17 cellular contexts compared by ENCODE assay signal in the genomic region with DNA sequence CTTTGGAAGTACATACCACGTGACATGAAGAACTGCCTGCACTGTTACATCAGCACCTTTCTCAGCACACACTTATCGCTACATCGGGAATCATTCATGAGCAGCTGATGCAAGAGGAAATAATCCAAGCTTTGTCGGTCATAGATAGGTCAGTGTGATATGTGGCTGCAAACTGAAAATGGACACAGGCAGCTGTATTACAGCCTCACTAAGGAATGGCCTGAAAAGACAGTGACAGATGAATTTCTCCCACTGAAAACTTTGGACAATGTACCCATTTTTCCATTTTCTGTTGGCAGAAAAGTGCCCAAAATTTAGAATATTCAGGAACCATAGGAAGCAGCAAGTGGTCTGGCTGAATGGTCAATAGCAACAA.
"Had no signal": no experiment of that assay in that cellular context is flagged by ENCODE, and none has a peak within 500 bp of the region (broad histone marks: within the 10 kb centered on the region; RNA-seq: fewer than 3 reads in every experiment).

No MANE protein-coding gene starts in this region.

- H3K27me3 ChIP-seq: ascending aorta, foreskin keratinocyte, heart left ventricle, neural progenitor cell, ovary, right atrium auricular region, tibial artery had no signal

- H3K4me2 ChIP-seq: neural progenitor cell had no signal

- H3K9me3 Mint-ChIP-seq: activated naive CD8-positive, alpha-beta T cell treated with anti-CD3 and anti-CD28 coated beads, Interleukin-2, amount 50 U/mL, for 24 hours; neural progenitor cell had no signal

- H3K36me3 Mint-ChIP-seq: neural progenitor cell had no signal

- H3K9me3 ChIP-seq: ascending aorta, left ventricle myocardium inferior, ovary, right atrium auricular region, tibial artery had no signal

- H3K4me1 ChIP-seq: ascending aorta, foreskin keratinocyte, heart left ventricle, left ventricle myocardium inferior, neural progenitor cell, right atrium auricular region, tibial artery had no signal

- H3K9ac ChIP-seq: neural progenitor cell had no signal

- H3K4me3 ChIP-seq: ascending aorta, dorsolateral prefrontal cortex, heart left ventricle, left ventricle myocardium inferior, neural progenitor cell, ovary, right atrium auricular region, tibial artery had no signal

- ATAC-seq: activated CD4-positive, alpha-beta T cell treated with anti-CD3 and anti-CD28 coated beads for 36 hours; activated CD8-positive, alpha-beta T cell treated with anti-CD3 and anti-CD28 coated beads, Interleukin-2, amount 10 ng/mL, durations not matched to agents 7 days and 5 days; activated naive CD8-positive, alpha-beta T cell treated with anti-CD3 and anti-CD28 coated beads, Interleukin-2, amount 50 U/mL, for 24 hours; esophagus mucosa; foreskin keratinocyte; heart left ventricle had no signal

- H3K27ac Mint-ChIP-seq: activated CD4-positive, alpha-beta T cell treated with anti-CD3 and anti-CD28 coated beads for 36 hours; activated CD8-positive, alpha-beta T cell treated with anti-CD3 and anti-CD28 coated beads, Interleukin-2, amount 10 ng/mL, durations not matched to agents 7 days and 5 days; activated naive CD8-positive, alpha-beta T cell treated with anti-CD3 and anti-CD28 coated beads, Interleukin-2, amount 50 U/mL, for 24 hours; neural progenitor cell had no signal

- H3K27ac ChIP-seq: ascending aorta, dorsolateral prefrontal cortex, foreskin keratinocyte, heart left ventricle, left ventricle myocardium inferior, neural progenitor cell, ovary, right atrium auricular region, tibial artery, WERI-Rb-1 had no signal

- H3K4me3 Mint-ChIP-seq: activated CD4-positive, alpha-beta T cell treated with anti-CD3 and anti-CD28 coated beads for 36 hours; activated CD8-positive, alpha-beta T cell treated with anti-CD3 and anti-CD28 coated beads, Interleukin-2, amount 10 ng/mL, durations not matched to agents 7 days and 5 days; activated naive CD8-positive, alpha-beta T cell treated with anti-CD3 and anti-CD28 coated beads, Interleukin-2, amount 50 U/mL, for 24 hours; neural progenitor cell had no signal

- DNase-seq: activated CD4-positive, alpha-beta T cell treated with anti-CD3 and anti-CD28 coated beads for 36 hours; activated CD8-positive, alpha-beta memory T cell treated with anti-CD3 and anti-CD28 coated beads, Interleukin-2, amount 50 U/mL, for 48 hours; activated CD8-positive, alpha-beta T cell treated with anti-CD3 and anti-CD28 coated beads, Interleukin-2, amount 10 ng/mL, durations not matched to agents 7 days and 5 days; activated naive CD4-positive, alpha-beta T cell treated with Interleukin-2 at 50 U/mL for 16 hours; activated naive CD8-positive, alpha-beta T cell treated with anti-CD3 and anti-CD28 coated beads, Interleukin-2, amount 50 U/mL, for 24 hours; dorsolateral prefrontal cortex; foreskin keratinocyte; heart left ventricle; left ventricle myocardium inferior; ovary; small intestine; tibial artery; WERI-Rb-1 had no signal

- H3K36me3 ChIP-seq: ascending aorta, heart left ventricle, left ventricle myocardium inferior, neural progenitor cell, ovary, right atrium auricular region, tibial artery, WERI-Rb-1 had no signal

- H3K4me1 Mint-ChIP-seq: activated CD4-positive, alpha-beta T cell treated with anti-CD3 and anti-CD28 coated beads for 36 hours; activated naive CD8-positive, alpha-beta T cell treated with anti-CD3 and anti-CD28 coated beads, Interleukin-2, amount 50 U/mL, for 24 hours; neural progenitor cell had no signal

- H3K27me3 Mint-ChIP-seq: activated CD4-positive, alpha-beta T cell treated with anti-CD3 and anti-CD28 coated beads for 36 hours; activated naive CD8-positive, alpha-beta T cell treated with anti-CD3 and anti-CD28 coated beads, Interleukin-2, amount 50 U/mL, for 24 hours had no signal

- H2AFZ ChIP-seq: neural progenitor cell had no signal
